In genomic region chr22:22032906-22033802, GRCh38 we compare ENCODE assay signal across 17 cellular contexts.
"Had no signal": no experiment of that assay in that cellular context is flagged by ENCODE, and none has a peak within 500 bp of the region (broad histone marks: within the 10 kb centered on the region; RNA-seq: fewer than 3 reads in every experiment).

No MANE protein-coding gene starts in this region.

- H3K4me3 ChIP-seq: cardiac muscle cell, hepatocyte, sigmoid colon had no signal

- H3K27me3 ChIP-seq: neutrophil, sigmoid colon had no signal

- H2AFZ ChIP-seq: hepatocyte had no signal

- H3K4me1 ChIP-seq: sigmoid colon had no signal

- H3K27ac ChIP-seq: cardiac muscle cell, hepatocyte, neutrophil, sigmoid colon, VCaP had no signal

- ATAC-seq: effector memory CD8-positive, alpha-beta T cell; naive thymus-derived CD8-positive, alpha-beta T cell; stimulated activated effector memory CD8-positive, alpha-beta T cell treated with anti-CD3 and anti-CD28 coated beads, Interleukin-12 subunit alpha, Interleukin-12 subunit beta, amount 100 ng/mL, for 72 hours had no signal

- H3K9me3 ChIP-seq: neutrophil, sigmoid colon had no signal

- H3K4me2 ChIP-seq: hepatocyte had no signal

- H3K79me2 ChIP-seq: hepatocyte had no signal

- H3K36me3 ChIP-seq: cardiac muscle cell, neutrophil, sigmoid colon had no signal

- DNase-seq: activated CD4-positive, alpha-beta T cell treated with anti-CD3 and anti-CD28 coated beads for 1 hour; activated gamma-delta T cell treated with Interleukin-2 at 50 U/mL for 16 hours; activated T-cell treated with anti-CD3 and anti-CD28 coated beads for 4 hours; amniotic stem cell; dermis blood vessel endothelial cell; effector memory CD8-positive, alpha-beta T cell; foreskin fibroblast; mesenchymal stem cell; naive thymus-derived CD8-positive, alpha-beta T cell; sigmoid colon; stimulated activated CD4-positive, alpha-beta T cell treated with anti-CD3 and anti-CD28 coated beads, Interleukin-4, amount 100 ng/mL, for 24 hours; T-helper 2 cell had no signal
